In genomic region chr4:69744157-69744478, GRCh38 we compare ENCODE assay signal across 17 cellular contexts. TPM values are rescaled to one million over a fixed set of nuclear protein-coding genes. Genes with fewer than 3 reads are reported as not detected.
A peak's percentile ranks its signal among the peaks of the same experiment; 100 is the strongest.
DNase-seq lines count a peak whose midpoint lies in the region; ATAC-seq and TF ChIP-seq lines count a peak whose summit lies in the region.
"Had no signal": no experiment of that assay in that cellular context is flagged by ENCODE, and none has a peak within 500 bp of the region (broad histone marks: within the 10 kb centered on the region; RNA-seq: fewer than 3 reads in every experiment).

No MANE protein-coding gene starts in this region.

- no peak for ATAC-seq in SK-N-SH treated with all-trans-retinoic acid at 6 μM for 48 hours
- peak; percentile 19 for ATAC-seq in central memory CD8-positive, alpha-beta T cell (replicated peaks; ENCODE audit: extremely low read depth, poor library complexity, severe bottlenecking)
- peak; percentile 26 for ATAC-seq in stimulated activated memory B cell treated with anti-CD40 and anti-IgM and Interleukin-4, amounts not matched to agents 10 μg/mL and 1 μg/mL and 100 μg/mL, for 72 hours
- ATAC-seq: A549, HepG2 had no signal

- TF ChIP-seq EP300 in SK-N-SH (IDR thresholded peaks at IDR 0.05; ENCODE audit: borderline replicate concordance in 1 of 2, low read depth in 1 of 2, low read length in 1 of 2), result no peak

- TF ChIP-seq CTCF in SK-N-SH (IDR thresholded peaks at IDR 0.05) (no peak), neutrophil (IDR thresholded peaks at IDR 0.05) (no peak)

- H3K4me2 ChIP-seq in SK-N-SH, result no peak overlapping the region
- H3K4me2 ChIP-seq: A549 had no signal

- H3K4me1 Mint-ChIP-seq in central memory CD8-positive, alpha-beta T cell, result no peaks in the 10 kb centered on the region
- H3K4me1 Mint-ChIP-seq in stimulated activated memory B cell treated with anti-CD40 and anti-IgM and Interleukin-4, amounts not matched to agents 10 μg/mL and 1 μg/mL and 100 μg/mL, for 72 hours, result no peaks in the 10 kb centered on the region

- no peaks in the 10 kb centered on the region for H4K20me1 ChIP-seq in SK-N-SH (ENCODE audit: insufficient read depth)

- H3K27me3 Mint-ChIP-seq in central memory CD8-positive, alpha-beta T cell, result no peaks in the 10 kb centered on the region
- no peaks in the 10 kb centered on the region for H3K27me3 Mint-ChIP-seq in stimulated activated memory B cell treated with anti-CD40 and anti-IgM and Interleukin-4, amounts not matched to agents 10 μg/mL and 1 μg/mL and 100 μg/mL, for 72 hours
- H3K27me3 Mint-ChIP-seq: CD4-positive, alpha-beta T cell had no signal

- POLR2A ChIA-PET in SK-N-SH (lab: Yijun Ruan, JAX), result no interaction called here

- H3K9me3 ChIP-seq in SK-N-SH, result no peaks in the 10 kb centered on the region
- H3K9me3 ChIP-seq in neutrophil, result no peaks in the 10 kb centered on the region
- H3K9me3 ChIP-seq: A549 had no signal

- peaks cover 2 to 18% of the 10 kb centered on the region in 2 experiments for H3K36me3 ChIP-seq in SK-N-SH (replicated peaks in 1 of 2; ENCODE audit: control insufficient read depth in 1 of 2, insufficient read depth in 2 of 2, low read length in 1 of 2)
- peaks cover 14% of the 10 kb centered on the region for H3K36me3 ChIP-seq in neutrophil

- no peaks in the 10 kb centered on the region for H3K27me3 ChIP-seq in SK-N-SH (ENCODE audit: insufficient read depth)
- no peaks in the 10 kb centered on the region for H3K27me3 ChIP-seq in neutrophil

- no peaks in the 10 kb centered on the region for H3K9me2 ChIP-seq in SK-N-SH

- no peak overlapping the region for H3K9ac ChIP-seq in SK-N-SH
- H3K9ac ChIP-seq: GM23248 had no signal

- no peak overlapping the region for H3K27ac ChIP-seq in SK-N-SH (ENCODE audit: low read depth in 2 of 2, low read length in 1 of 2)
- H3K27ac ChIP-seq in neutrophil, result peak overlapping the region; percentile 81
- H3K27ac ChIP-seq: 22Rv1, A549, C4-2B, GM23248 had no signal

- CTCF ChIA-PET in SK-N-SH (lab: Yijun Ruan, JAX), result interaction anchor here (0.6 kb wide), 1 partner anchor 93 kb away, joined by 3 read pairs; no protein-coding TSS in a partner anchor

- WGBS in SK-N-SH (ENCODE audit: low lambda C conversion rate), result 22% methylated on average over 2 of the region's 11 CpGs

- no peak overlapping the region for H3K4me3 Mint-ChIP-seq in central memory CD8-positive, alpha-beta T cell
- H3K4me3 Mint-ChIP-seq in stimulated activated memory B cell treated with anti-CD40 and anti-IgM and Interleukin-4, amounts not matched to agents 10 μg/mL and 1 μg/mL and 100 μg/mL, for 72 hours, result no peak overlapping the region
- H3K4me3 Mint-ChIP-seq: CD4-positive, alpha-beta T cell had no signal

- peaks cover 3% of the 10 kb centered on the region for H3K36me3 Mint-ChIP-seq in central memory CD8-positive, alpha-beta T cell (ENCODE audit: insufficient read depth)
- no peaks in the 10 kb centered on the region for H3K36me3 Mint-ChIP-seq in stimulated activated memory B cell treated with anti-CD40 and anti-IgM and Interleukin-4, amounts not matched to agents 10 μg/mL and 1 μg/mL and 100 μg/mL, for 72 hours

- no peak for TF ChIP-seq RAD21 in SK-N-SH (IDR thresholded peaks at IDR 0.05; ENCODE audit: low read length)

- H3K9me3 Mint-ChIP-seq in central memory CD8-positive, alpha-beta T cell, result peaks cover 33% of the 10 kb centered on the region
- H3K9me3 Mint-ChIP-seq in stimulated activated memory B cell treated with anti-CD40 and anti-IgM and Interleukin-4, amounts not matched to agents 10 μg/mL and 1 μg/mL and 100 μg/mL, for 72 hours, result peaks cover 7% of the 10 kb centered on the region

- no peak overlapping the region for H3K27ac Mint-ChIP-seq in central memory CD8-positive, alpha-beta T cell (ENCODE audit: low read depth)
- no peak overlapping the region for H3K27ac Mint-ChIP-seq in stimulated activated memory B cell treated with anti-CD40 and anti-IgM and Interleukin-4, amounts not matched to agents 10 μg/mL and 1 μg/mL and 100 μg/mL, for 72 hours
- H3K27ac Mint-ChIP-seq: CD4-positive, alpha-beta T cell had no signal

- H3F3A ChIP-seq in SK-N-SH (replicated peaks; ENCODE audit: insufficient read depth), result peaks cover 2% of the 10 kb centered on the region

- H2AFZ ChIP-seq in SK-N-SH (ENCODE audit: low read depth), result no peak overlapping the region
- H2AFZ ChIP-seq: GM23248 had no signal

- no peak overlapping the region for H3K4me3 ChIP-seq in SK-N-SH (ENCODE audit: low read depth in 2 of 2, low read length in 1 of 2)
- H3K4me3 ChIP-seq in neutrophil (ENCODE audit: low read depth in 1 of 2, low read length in 1 of 2), result no peak overlapping the region
- H3K4me3 ChIP-seq: A549, GM23248 had no signal

- no peaks in the 10 kb centered on the region; a peak in 1 of 4 replicates for H3K4me1 ChIP-seq in SK-N-SH (ENCODE audit: control insufficient read depth in 1 of 2, insufficient read depth in 2 of 2, low read depth in 1 of 2, low read length in 1 of 2)
- H3K4me1 ChIP-seq in neutrophil (ENCODE audit: control insufficient read depth in 1 of 2, insufficient read depth in 1 of 2, low read depth in 1 of 2, low read length in 1 of 2), result peaks cover 64 to 71% of the 10 kb centered on the region in 2 experiments
- H3K4me1 ChIP-seq: A549 had no signal

- DNase-seq in SK-N-SH (peak; percentile 4), NCI-H2196 (lab: John Stamatoyannopoulos, UW; ENCODE audit: unreplicated experiment) (no peak), MV-4-11 (lab: John Stamatoyannopoulos, UW) (no peak), NCI-H146 treated with DMSO at 0.1 percent for 48 hours (lab: John Stamatoyannopoulos, UW; ENCODE audit: unreplicated experiment) (no peak)
- DNase-seq in central memory CD8-positive, alpha-beta T cell (ENCODE audit: low spot score in 2 of 2), result no peak
- DNase-seq: AML-193; Caco-2; CD4-positive, alpha-beta T cell; GM23248 had no signal

- no peaks in the 10 kb centered on the region for H3K79me2 ChIP-seq in SK-N-SH (ENCODE audit: insufficient read depth)

TF ChIP-seq in SK-N-SH, 30 proteins besides CTCF, POLR2A, EP300 and RAD21 (continues in another document):
- TF ChIP-seq RFX5 (IDR thresholded peaks at IDR 0.05; ENCODE audit: low read length) (no peak), TCF12 (IDR thresholded peaks at IDR 0.05) (no peak), MXI1 (IDR thresholded peaks at IDR 0.05; ENCODE audit: low read depth, low read length) (no peak), EZH2phosphoT487 (IDR thresholded peaks at IDR 0.05; ENCODE audit: borderline replicate concordance, low read depth) (no peak), JUND (IDR thresholded peaks at IDR 0.05) (no peak), RCOR1 (IDR thresholded peaks at IDR 0.05; ENCODE audit: low read length) (no peak)
- TF ChIP-seq, protein P1, sequence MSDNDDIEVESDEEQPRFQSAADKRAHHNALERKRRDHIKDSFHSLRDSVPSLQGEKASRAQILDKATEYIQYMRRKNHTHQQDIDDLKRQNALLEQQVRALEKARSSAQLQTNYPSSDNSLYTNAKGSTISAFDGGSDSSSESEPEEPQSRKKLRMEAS (IDR thresholded peaks at IDR 0.05; ENCODE audit: low read depth), result no peak
- TF ChIP-seq, protein P2, sequence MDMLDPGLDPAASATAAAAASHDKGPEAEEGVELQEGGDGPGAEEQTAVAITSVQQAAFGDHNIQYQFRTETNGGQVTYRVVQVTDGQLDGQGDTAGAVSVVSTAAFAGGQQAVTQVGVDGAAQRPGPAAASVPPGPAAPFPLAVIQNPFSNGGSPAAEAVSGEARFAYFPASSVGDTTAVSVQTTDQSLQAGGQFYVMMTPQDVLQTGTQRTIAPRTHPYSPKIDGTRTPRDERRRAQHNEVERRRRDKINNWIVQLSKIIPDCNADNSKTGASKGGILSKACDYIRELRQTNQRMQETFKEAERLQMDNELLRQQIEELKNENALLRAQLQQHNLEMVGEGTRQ (IDR thresholded peaks at IDR 0.05; ENCODE audit: borderline replicate concordance, low read depth, low read length), result no peak

TF ChIP-seq in SK-N-SH treated with all-trans-retinoic acid at 6 μM for 48 hours, 23 proteins besides CTCF, POLR2A, EP300 and RAD21 (continues in another document):
- TF ChIP-seq ZNF70 (CRISPR knock-in tag; IDR thresholded peaks at IDR 0.05) (no peak), PATZ1 (CRISPR knock-in tag; IDR thresholded peaks at IDR 0.05; ENCODE audit: borderline replicate concordance) (no peak), PPARA (CRISPR knock-in tag; IDR thresholded peaks at IDR 0.05; ENCODE audit: borderline replicate concordance) (no peak), ZFP3 (CRISPR knock-in tag; IDR thresholded peaks at IDR 0.05) (no peak), ARNTL (CRISPR knock-in tag; IDR thresholded peaks at IDR 0.05; ENCODE audit: borderline replicate concordance, low read depth) (no peak)
- TF ChIP-seq, protein P3, sequence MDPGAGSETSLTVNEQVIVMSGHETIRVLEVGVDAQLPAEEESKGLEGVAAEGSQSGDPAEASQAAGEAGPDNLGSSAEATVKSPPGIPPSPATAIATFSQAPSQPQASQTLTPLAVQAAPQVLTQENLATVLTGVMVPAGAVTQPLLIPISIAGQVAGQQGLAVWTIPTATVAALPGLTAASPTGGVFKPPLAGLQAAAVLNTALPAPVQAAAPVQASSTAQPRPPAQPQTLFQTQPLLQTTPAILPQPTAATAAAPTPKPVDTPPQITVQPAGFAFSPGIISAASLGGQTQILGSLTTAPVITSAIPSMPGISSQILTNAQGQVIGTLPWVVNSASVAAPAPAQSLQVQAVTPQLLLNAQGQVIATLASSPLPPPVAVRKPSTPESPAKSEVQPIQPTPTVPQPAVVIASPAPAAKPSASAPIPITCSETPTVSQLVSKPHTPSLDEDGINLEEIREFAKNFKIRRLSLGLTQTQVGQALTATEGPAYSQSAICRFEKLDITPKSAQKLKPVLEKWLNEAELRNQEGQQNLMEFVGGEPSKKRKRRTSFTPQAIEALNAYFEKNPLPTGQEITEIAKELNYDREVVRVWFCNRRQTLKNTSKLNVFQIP (CRISPR knock-in tag; IDR thresholded peaks at IDR 0.05; ENCODE audit: borderline replicate concordance, low read depth), result no peak

RNA-seq across cellular contexts. Expression of gene SULT1B1, which starts 16.3 kb away (rescaled TPM):
- polyA plus RNA-seq in SK-N-SH (2012; rRNA removed), result 14.7 and 22.4 TPM in 2 replicates
- polyA plus RNA-seq in SK-N-SH (2012; cell fraction: cytosol; rRNA removed), result 20.7 and 28.2 TPM in 2 replicates
- polyA plus RNA-seq in SK-N-SH (2012; cell fraction: nucleus; rRNA removed), result 12.9 and 33.9 TPM in 2 replicates
- polyA plus RNA-seq: BJ had no signal
